24 cellular contexts compared by ENCODE assay signal in genomic region chr20:26354521-26354920, GRCh38.
"Had no signal": no experiment of that assay in that cellular context is flagged by ENCODE, and none has a peak within 500 bp of the region (broad histone marks: within the 10 kb centered on the region; RNA-seq: fewer than 3 reads in every experiment).

No MANE protein-coding gene starts in this region.

- H3K27ac Mint-ChIP-seq: dendritic cell treated with granulocyte-macrophage colony-stimulating factor and Interleukin-4, amounts not matched to agents 40 ng/mL and 50 ng/mL, for 4 days; effector memory CD8-positive, alpha-beta T cell; endodermal cell had no signal

- H3K4me1 ChIP-seq: colonic mucosa, esophagus muscularis mucosa, esophagus squamous epithelium, foreskin keratinocyte, gastrocnemius medialis, gastroesophageal sphincter, heart left ventricle, heart right ventricle had no signal

- H3K27me3 ChIP-seq: colonic mucosa, dorsolateral prefrontal cortex, esophagus muscularis mucosa, esophagus squamous epithelium, foreskin keratinocyte, gastrocnemius medialis, gastroesophageal sphincter, heart left ventricle, heart right ventricle had no signal

- H3K36me3 ChIP-seq: colonic mucosa, esophagus muscularis mucosa, esophagus squamous epithelium, gastrocnemius medialis, gastroesophageal sphincter, heart left ventricle, heart right ventricle had no signal

- H3K4me3 Mint-ChIP-seq: dendritic cell treated with granulocyte-macrophage colony-stimulating factor and Interleukin-4, amounts not matched to agents 40 ng/mL and 50 ng/mL, for 4 days; effector memory CD8-positive, alpha-beta T cell; endodermal cell had no signal

- ATAC-seq: effector memory CD8-positive, alpha-beta T cell; esophagus mucosa; foreskin keratinocyte; gastrocnemius medialis; gastroesophageal sphincter; heart left ventricle; heart right ventricle had no signal

- H3K9me3 ChIP-seq: colonic mucosa, esophagus muscularis mucosa, esophagus squamous epithelium, gastrocnemius medialis, gastroesophageal sphincter had no signal

- H3K9me3 Mint-ChIP-seq: effector memory CD8-positive, alpha-beta T cell had no signal

- H3K4me1 Mint-ChIP-seq: endodermal cell had no signal

- H3K27me3 Mint-ChIP-seq: dendritic cell treated with granulocyte-macrophage colony-stimulating factor and Interleukin-4, amounts not matched to agents 40 ng/mL and 50 ng/mL, for 4 days; effector memory CD8-positive, alpha-beta T cell had no signal

- DNase-seq: colonic mucosa; cortex of kidney; dermis blood vessel endothelial cell; dorsolateral prefrontal cortex; effector CD4-positive, alpha-beta T cell; effector CD8-positive, alpha-beta T cell; effector memory CD4-positive, alpha-beta T cell; effector memory CD8-positive, alpha-beta T cell; endodermal cell; erythroblast; esophagus squamous epithelium; foreskin fibroblast; foreskin keratinocyte; foreskin melanocyte; gastrocnemius medialis; glutamatergic neuron; head of caudate nucleus; heart left ventricle; heart right ventricle had no signal

- H3K4me3 ChIP-seq: colonic mucosa, coronary artery, dorsolateral prefrontal cortex, esophagus muscularis mucosa, esophagus squamous epithelium, gastrocnemius medialis, gastroesophageal sphincter, heart left ventricle, heart right ventricle had no signal
